Comparison of ENCODE assay signal across 20 cellular contexts in the genomic region with DNA sequence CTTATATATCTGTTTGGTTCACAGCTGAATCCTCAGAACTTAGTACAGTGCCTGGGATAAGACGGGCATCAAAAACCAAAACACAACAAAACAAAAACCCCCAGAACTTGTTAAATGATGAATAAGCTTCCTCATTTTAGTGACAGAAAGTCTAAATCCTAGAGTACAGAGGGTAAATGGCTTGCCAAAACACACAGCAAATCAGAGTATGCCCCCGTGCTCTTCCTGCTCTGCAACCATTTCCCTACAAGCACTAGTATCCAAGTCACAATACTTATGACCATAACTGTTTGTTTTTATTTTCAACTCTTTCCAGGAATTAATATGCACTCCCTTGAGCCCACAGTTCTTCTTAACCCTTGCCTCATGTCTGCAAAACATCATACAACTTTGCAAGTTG. TPM values are rescaled to one million over a fixed set of nuclear protein-coding genes. Genes with fewer than 3 reads are reported as not detected.
"Had no signal": no experiment of that assay in that cellular context is flagged by ENCODE, and none has a peak within 500 bp of the region (broad histone marks: within the 10 kb centered on the region; RNA-seq: fewer than 3 reads in every experiment).

No MANE protein-coding gene starts in this region.

- DNase-seq: IMR-90, Kasumi-1, MM.1S, NCI-H1092 treated with DMSO at 0.1 percent for 48 hours, NCI-H1436, NCI-H187, NCI-H2029, NCI-H2081 treated with DMSO at 0.1 percent for 48 hours, NCI-H2171, NCI-H226, NCI-H446, NCI-H510A, NCI-H524 treated with DMSO at 0.1 percent for 48 hours, NCI-H69, NCI-H774, OCI-M1, PC-9, Right ventricle myocardium superior, RPMI8226, SIG-M5 had no signal

RNA-seq across cellular contexts. Expression of gene ZNF521, which starts 10.1 kb away (rescaled TPM):
- total RNA-seq: PC-9 had no signal
